In the genomic region with DNA sequence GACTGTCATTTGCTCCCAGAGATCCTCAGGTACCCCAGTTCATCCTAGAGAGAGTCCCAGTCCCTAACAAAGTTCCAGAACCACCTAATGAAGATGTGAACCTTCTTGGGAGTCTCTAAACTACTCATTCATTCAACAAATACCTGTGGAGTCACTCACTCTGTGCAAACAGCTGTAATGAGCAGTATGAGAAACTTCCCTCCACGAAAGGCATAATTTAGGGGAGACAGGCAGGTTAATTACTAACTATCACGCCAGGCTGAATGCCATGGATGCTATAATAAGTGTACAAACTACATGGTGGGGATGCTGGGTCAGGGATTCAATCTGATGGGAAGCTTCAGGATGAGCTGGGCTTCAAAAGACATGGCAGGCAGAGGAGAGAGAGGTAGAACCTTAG, we compare ENCODE assay signal across 27 cellular contexts.
"Had no signal": no experiment of that assay in that cellular context is flagged by ENCODE, and none has a peak within 500 bp of the region (broad histone marks: within the 10 kb centered on the region; RNA-seq: fewer than 3 reads in every experiment).

No MANE protein-coding gene starts in this region.

- H3K36me3 ChIP-seq: WERI-Rb-1 had no signal

- H3K36me3 Mint-ChIP-seq: activated naive CD4-positive, alpha-beta T cell treated with anti-CD3 and anti-CD28 coated beads, Interleukin-2, amount 10 ng/mL, durations not matched to agents 7 days and 5 days; activated naive CD8-positive, alpha-beta T cell; brain had no signal

- ATAC-seq: activated CD4-positive, alpha-beta T cell treated with anti-CD3 and anti-CD28 coated beads for 36 hours; activated CD8-positive, alpha-beta T cell treated with anti-CD3 and anti-CD28 coated beads, Interleukin-2, amount 10 ng/mL, durations not matched to agents 7 days and 5 days; activated naive CD8-positive, alpha-beta T cell treated with anti-CD3 and anti-CD28 coated beads, Interleukin-2, amount 50 U/mL, for 24 hours; PC-3 had no signal

- H3K4me1 Mint-ChIP-seq: activated CD4-positive, alpha-beta T cell treated with anti-CD3 and anti-CD28 coated beads for 36 hours; activated CD4-positive, alpha-beta T cell treated with anti-CD3 and anti-CD28 coated beads, Interleukin-2, amount 10 ng/mL, durations not matched to agents 7 days and 5 days; activated naive CD4-positive, alpha-beta T cell treated with anti-CD3 and anti-CD28 coated beads, Interleukin-2, amount 10 ng/mL, durations not matched to agents 7 days and 5 days; activated naive CD8-positive, alpha-beta T cell treated with anti-CD3 and anti-CD28 coated beads, Interleukin-2, amount 50 U/mL, for 24 hours had no signal

- H3K27me3 Mint-ChIP-seq: activated CD4-positive, alpha-beta T cell treated with anti-CD3 and anti-CD28 coated beads, Interleukin-2, amount 10 ng/mL, durations not matched to agents 7 days and 5 days had no signal

- H3K4me3 Mint-ChIP-seq: activated CD4-positive, alpha-beta T cell treated with anti-CD3 and anti-CD28 coated beads for 36 hours; activated CD4-positive, alpha-beta T cell treated with anti-CD3 and anti-CD28 coated beads, Interleukin-2, amount 10 ng/mL, durations not matched to agents 7 days and 5 days; activated CD8-positive, alpha-beta T cell treated with anti-CD3 and anti-CD28 coated beads, Interleukin-2, amount 10 ng/mL, durations not matched to agents 7 days and 5 days; activated naive CD4-positive, alpha-beta T cell treated with anti-CD3 and anti-CD28 coated beads, Interleukin-2, amount 10 ng/mL, durations not matched to agents 7 days and 5 days; activated naive CD8-positive, alpha-beta T cell; activated naive CD8-positive, alpha-beta T cell treated with anti-CD3 and anti-CD28 coated beads, Interleukin-2, amount 50 U/mL, for 24 hours; activated T-cell treated with anti-CD3 and anti-CD28 coated beads, Interleukin-2, amount 50 U/mL, for 24 hours; activated T-helper 1 cell treated with anti-CD3 and anti-CD28 coated beads, Interleukin-12 subunit alpha, Interleukin-12 subunit beta, Interleukin-2, Interleukin-4 antibody, amounts not matched to agents 30 ng/mL and 10 ng/mL and 1 ng/mL, durations not matched to agents 14 hours and 24 hours and 36 hours had no signal

- DNase-seq: activated CD4-positive, alpha-beta T cell treated with anti-CD3 and anti-CD28 coated beads for 36 hours; activated CD4-positive, alpha-beta T cell treated with anti-CD3 and anti-CD28 coated beads, Interleukin-2, amount 10 ng/mL, durations not matched to agents 7 days and 5 days; activated CD4-positive, alpha-beta T cell treated with anti-CD3 and anti-CD28 coated beads, Interleukin-2, amount 50 U/mL, for 48 hours; activated CD8-positive, alpha-beta T cell treated with anti-CD3 and anti-CD28 coated beads, Interleukin-2, amount 10 ng/mL, durations not matched to agents 7 days and 5 days; activated effector memory CD4-positive, alpha-beta T cell treated with Interleukin-2 at 50 U/mL for 16 hours; activated naive CD4-positive, alpha-beta T cell treated with anti-CD3 and anti-CD28 coated beads, Interleukin-2, amount 10 ng/mL, durations not matched to agents 7 days and 5 days; activated naive CD8-positive, alpha-beta T cell treated with anti-CD3 and anti-CD28 coated beads, Interleukin-2, amount 50 U/mL, for 24 hours; activated T-cell treated with anti-CD3 and anti-CD28 coated beads, Interleukin-2, amount 50 U/mL, for 24 hours; anterior cingulate cortex; caudate nucleus; cerebellar nuclear complex; NCI-H1092 treated with DMSO at 0.1 percent for 48 hours; NCI-H1436 treated with DMSO at 0.1 percent for 48 hours; NCI-H2029; NCI-H446; NCI-H510A treated with DMSO at 0.1 percent for 48 hours; NCI-H82; NK-92 treated with Interleukin-12 subunit alpha and Interleukin-12 subunit beta, amount 100 ng/mL, for 24 hours; PC-3; Right ventricle myocardium superior; T1000; WERI-Rb-1 had no signal

- H3K9me3 Mint-ChIP-seq: activated CD4-positive, alpha-beta T cell treated with anti-CD3 and anti-CD28 coated beads, Interleukin-2, amount 10 ng/mL, durations not matched to agents 7 days and 5 days; activated naive CD4-positive, alpha-beta T cell treated with anti-CD3 and anti-CD28 coated beads, Interleukin-2, amount 10 ng/mL, durations not matched to agents 7 days and 5 days; activated naive CD8-positive, alpha-beta T cell treated with anti-CD3 and anti-CD28 coated beads, Interleukin-2, amount 50 U/mL, for 24 hours; activated T-cell treated with anti-CD3 and anti-CD28 coated beads, Interleukin-2, amount 50 U/mL, for 24 hours; activated T-helper 1 cell treated with anti-CD3 and anti-CD28 coated beads, Interleukin-12 subunit alpha, Interleukin-12 subunit beta, Interleukin-2, Interleukin-4 antibody, amounts not matched to agents 30 ng/mL and 10 ng/mL and 1 ng/mL, durations not matched to agents 14 hours and 24 hours and 36 hours had no signal

- H3K27ac Mint-ChIP-seq: activated CD4-positive, alpha-beta T cell treated with anti-CD3 and anti-CD28 coated beads for 36 hours; activated CD4-positive, alpha-beta T cell treated with anti-CD3 and anti-CD28 coated beads, Interleukin-2, amount 10 ng/mL, durations not matched to agents 7 days and 5 days; activated CD8-positive, alpha-beta T cell treated with anti-CD3 and anti-CD28 coated beads, Interleukin-2, amount 10 ng/mL, durations not matched to agents 7 days and 5 days; activated naive CD4-positive, alpha-beta T cell treated with anti-CD3 and anti-CD28 coated beads, Interleukin-2, amount 10 ng/mL, durations not matched to agents 7 days and 5 days; activated naive CD8-positive, alpha-beta T cell; activated naive CD8-positive, alpha-beta T cell treated with anti-CD3 and anti-CD28 coated beads, Interleukin-2, amount 50 U/mL, for 24 hours; activated T-cell treated with anti-CD3 and anti-CD28 coated beads, Interleukin-2, amount 50 U/mL, for 24 hours had no signal

- H3K27ac ChIP-seq: KMS-11, RWPE1, WERI-Rb-1 had no signal
